Comparison of ENCODE assay signal across 1 cellular context in genomic region chr6:63477422-63478040, GRCh38.
A peak's percentile ranks its signal among the peaks of the same experiment; 100 is the strongest.
TF ChIP-seq lines count a peak whose summit lies in the region.

No MANE protein-coding gene starts in this region.

TF ChIP-seq in HepG2, 621 proteins besides CTCF, POLR2A, EP300 and RAD21 (continued from another document and continues in another):
- TF ChIP-seq PRDM15 (CRISPR knock-in tag; IDR thresholded peaks at IDR 0.05) (no peak), ZFYVE20 (CRISPR knock-in tag; IDR thresholded peaks at IDR 0.05; ENCODE audit: borderline replicate concordance, low read depth) (no peak), CENPT (CRISPR knock-in tag; IDR thresholded peaks at IDR 0.05; ENCODE audit: low read depth) (no peak), ZNF367 (CRISPR knock-in tag; IDR thresholded peaks at IDR 0.05; ENCODE audit: borderline replicate concordance) (no peak), MBNL3 (CRISPR knock-in tag; conservative IDR thresholded peaks at IDR 0.05) (no peak), ZNF713 (CRISPR knock-in tag; IDR thresholded peaks at IDR 0.05) (no peak), ZNF24 (IDR thresholded peaks at IDR 0.05) (no peak), ZNF446 (CRISPR knock-in tag; IDR thresholded peaks at IDR 0.05) (no peak), ZNF607 (CRISPR knock-in tag; IDR thresholded peaks at IDR 0.05; ENCODE audit: borderline replicate concordance) (no peak), JUN (CRISPR knock-in tag; IDR thresholded peaks at IDR 0.05) (0 out of 2 replicates have a peak, but pooled peaks have one; percentile 41), KIAA2018 (CRISPR knock-in tag; IDR thresholded peaks at IDR 0.05; ENCODE audit: borderline replicate concordance) (no peak), ESRRA (CRISPR knock-in tag; IDR thresholded peaks at IDR 0.05; ENCODE audit: low read depth) (no peak), KDM3A (CRISPR knock-in tag; IDR thresholded peaks at IDR 0.05; ENCODE audit: low read depth) (no peak), ZNF788 (CRISPR knock-in tag; IDR thresholded peaks at IDR 0.05; ENCODE audit: borderline replicate concordance) (no peak), SNRNP70 (IDR thresholded peaks at IDR 0.05; ENCODE audit: low read depth, low read length) (0 out of 2 replicates have a peak, but pooled peaks have one; percentile 54), MXI1 (IDR thresholded peaks at IDR 0.05; ENCODE audit: borderline replicate concordance, low read depth, low read length) (no peak), ZNF720 (CRISPR knock-in tag; IDR thresholded peaks at IDR 0.05) (no peak), AGO1 (IDR thresholded peaks at IDR 0.05; ENCODE audit: low read depth, low read length, poor library complexity, severe bottlenecking) (no peak), TCF7L2 (IDR thresholded peaks at IDR 0.05; ENCODE audit: low read depth, low read length) (no peak), YY1 (IDR thresholded peaks at IDR 0.05; ENCODE audit: insufficient read depth, insufficient replicate concordance, low read depth, low read length) (no peak), ZNF383 (CRISPR knock-in tag; IDR thresholded peaks at IDR 0.05; ENCODE audit: borderline replicate concordance) (no peak), CHD2 (IDR thresholded peaks at IDR 0.05; ENCODE audit: low read depth, low read length) (no peak), ZKSCAN8 (CRISPR knock-in tag; IDR thresholded peaks at IDR 0.05; ENCODE audit: borderline replicate concordance) (no peak), ZNF121 (CRISPR knock-in tag; IDR thresholded peaks at IDR 0.05) (peak; percentile 73), U2AF1 (optimal IDR thresholded peaks at IDR 0.05; ENCODE audit: low read depth, low read length) (no peak), NFIC (IDR thresholded peaks at IDR 0.05; ENCODE audit: low read length) (no peak; the same call in 1 of the 2 replicates), ZNF784 (CRISPR knock-in tag; IDR thresholded peaks at IDR 0.05; ENCODE audit: borderline replicate concordance) (no peak), PHF21A (CRISPR knock-in tag; IDR thresholded peaks at IDR 0.05) (no peak), ZNF12 (CRISPR knock-in tag; IDR thresholded peaks at IDR 0.05) (no peak), ZNF605 (CRISPR knock-in tag; IDR thresholded peaks at IDR 0.05) (no peak), ZNF780A (CRISPR knock-in tag; IDR thresholded peaks at IDR 0.05) (no peak), KDM2A (CRISPR knock-in tag; IDR thresholded peaks at IDR 0.05; ENCODE audit: borderline replicate concordance, low read depth) (no peak), ZBTB34 (CRISPR knock-in tag; IDR thresholded peaks at IDR 0.05) (no peak), ZNF792 (CRISPR knock-in tag; IDR thresholded peaks at IDR 0.05) (no peak), ZNF672 (CRISPR knock-in tag; IDR thresholded peaks at IDR 0.05) (no peak), TBX3 (IDR thresholded peaks at IDR 0.05; ENCODE audit: borderline replicate concordance) (no peak), RXRB (CRISPR knock-in tag; IDR thresholded peaks at IDR 0.05; ENCODE audit: borderline replicate concordance) (0 out of 2 replicates have a peak, but pooled peaks have one; percentile 9), ZBTB38 (CRISPR knock-in tag; IDR thresholded peaks at IDR 0.05) (no peak), SAFB2 (CRISPR knock-in tag; IDR thresholded peaks at IDR 0.05; ENCODE audit: borderline replicate concordance, low read depth) (no peak), ZBTB46 (CRISPR knock-in tag; IDR thresholded peaks at IDR 0.05; ENCODE audit: borderline replicate concordance) (no peak), ZNF710 (CRISPR knock-in tag; IDR thresholded peaks at IDR 0.05; ENCODE audit: borderline replicate concordance) (no peak), ATF1 (CRISPR knock-in tag; IDR thresholded peaks at IDR 0.05) (no peak), GABPA (IDR thresholded peaks at IDR 0.05; ENCODE audit: low read depth, low read length) (no peak), GABPA (CRISPR knock-in tag; IDR thresholded peaks at IDR 0.05; ENCODE audit: low read depth) (no peak), SPEN (CRISPR knock-in tag; IDR thresholded peaks at IDR 0.05; ENCODE audit: low read depth) (no peak), ZFAT (CRISPR knock-in tag; conservative IDR thresholded peaks at IDR 0.05) (no peak), ATF3 (CRISPR knock-in tag; IDR thresholded peaks at IDR 0.05) (peak; percentile 89), GLI4 (CRISPR knock-in tag; IDR thresholded peaks at IDR 0.05; ENCODE audit: borderline replicate concordance) (no peak), SOX6 (IDR thresholded peaks at IDR 0.05) (no peak), SOX6 (CRISPR knock-in tag; IDR thresholded peaks at IDR 0.05) (no peak), IKZF1 (IDR thresholded peaks at IDR 0.05) (no peak), ZNF644 (CRISPR knock-in tag; IDR thresholded peaks at IDR 0.05; ENCODE audit: low read depth) (0 out of 2 replicates have a peak, but pooled peaks have one; percentile 42), ZNF333 (CRISPR knock-in tag; IDR thresholded peaks at IDR 0.05; ENCODE audit: borderline replicate concordance) (no peak), ADNP (CRISPR knock-in tag; IDR thresholded peaks at IDR 0.05) (no peak), ZNF496 (CRISPR knock-in tag; IDR thresholded peaks at IDR 0.05; ENCODE audit: insufficient replicate concordance) (no peak)
